Comparison of ENCODE assay signal across 8 cellular contexts in genomic region chr4:25234390-25235367, GRCh38. TPM values are rescaled to one million over a fixed set of nuclear protein-coding genes. Genes with fewer than 3 reads are reported as not detected.
DNase-seq lines count a peak whose midpoint lies in the region; ATAC-seq, FAIRE-seq and TF ChIP-seq lines count a peak whose summit lies in the region.

No MANE protein-coding gene starts in this region.

- intact Hi-C loops in CD4-positive, alpha-beta T cell (cut with DNase I, micrococcal nuclease) = loop anchor here (1.0 to 10.0 kb wide), 8 partner anchors 18 to 1640 kb away; partner anchors contain the start of genes ANAPC4 (in 1 of the 2), DHX15 (in 1 of the 2), SMIM20 (in 1 of the 2) and ZCCHC4 (in 1 of the 2)

- WGBS in H1 (ENCODE audit: extremely low coverage in 1 of 2, insufficient coverage in 1 of 2, insufficient read length in 1 of 2, insufficient replicate concordance in 2 of 2, low coverage in 1 of 2, low lambda C conversion rate in 2 of 2, missing lambda C conversion rate in 1 of 2), 2 experiments = 16% methylated on average over 38 of the region's 49 CpGs; no CpG with 5 or more reads in 1 of the 2 experiments

- no peaks in the 10 kb centered on the region for H3K27me3 Mint-ChIP-seq in CD4-positive, alpha-beta T cell
- no peaks in the 10 kb centered on the region for H3K27me3 Mint-ChIP-seq in activated CD4-positive, alpha-beta memory T cell treated with anti-CD3 and anti-CD28 coated beads, Interleukin-2, amount 10 ng/mL, durations not matched to agents 7 days and 5 days

- peak overlapping the region; percentile 88 for H3K27ac ChIP-seq in CD4-positive, alpha-beta T cell (ENCODE audit: low read depth, low read length)
- H3K27ac ChIP-seq in H1 (ENCODE audit: low read depth, low read length) = 0 out of 2 replicates have a peak overlapping the region, but pooled peaks have one; percentile 75

- no peaks in the 10 kb centered on the region; a peak in 1 of 7 replicates for H3K4me1 ChIP-seq in H1 (replicated peaks in 1 of 4; ENCODE audit: control insufficient read depth in 3 of 4, insufficient read depth in 4 of 4, low read length in 3 of 4)

- CTCF ChIA-PET in CD4-positive, alpha-beta T cell (lab: Charles Lee) = interaction anchor here (0.7 to 5.5 kb wide), 2 partner anchors 77 to 85 kb away, joined by 3 to 71 read pairs; partner anchors contain the start of gene ZCCHC4
- CTCF ChIA-PET in activated CD4-positive, alpha-beta memory T cell treated with anti-CD3 and anti-CD28 coated beads, Interleukin-2, amount 10 ng/mL, durations not matched to agents 7 days and 5 days (lab: Charles Lee) = interaction anchor here (0.6 to 6.6 kb wide), 12 partner anchors 19 to 143 kb away, joined by 3 to 70 read pairs (median 4); partner anchors contain the start of genes ANAPC4, SEPSECS and ZCCHC4
- CTCF ChIA-PET in H1 (lab: Charles Lee; ENCODE audit: partially characterized antibody) = interaction anchor here (0.6 to 2.3 kb wide), 13 partner anchors 12 to 132 kb away, joined by 3 to 8 read pairs (median 3); partner anchors contain the start of gene ZCCHC4

- no peak overlapping the region for H2BK12ac ChIP-seq in H1 (ENCODE audit: low read depth, low read length)

- no peak overlapping the region for H3K23ac ChIP-seq in H1 (ENCODE audit: insufficient read length)

- H3K23me2 ChIP-seq in H1 (ENCODE audit: low read depth, low read length) = peaks cover 10% of the 10 kb centered on the region; the same call in 1 of the 2 replicates

- no peak overlapping the region for H3K4ac ChIP-seq in H1 (replicated peaks; ENCODE audit: insufficient read length, low read depth, low read length)

- TF ChIP-seq EP300 in H1 (IDR thresholded peaks at IDR 0.05; ENCODE audit: borderline replicate concordance in 1 of 2, low read depth in 2 of 2, low read length in 2 of 2) = no peak

- TF ChIP-seq POLR2A in H1 (IDR thresholded peaks at IDR 0.05; ENCODE audit: control extremely low read depth in 1 of 2, low read depth in 2 of 2, low read length in 2 of 2) = no peak

- H3K9ac ChIP-seq in H1 (replicated peaks in 1 of 4; ENCODE audit: extremely low read depth in 1 of 4, low read depth in 3 of 4, low read length in 3 of 4) = peak overlapping the region; percentile 82 to 90 (median 86)

- no peak for TF ChIP-seq RAD21 in H1 (IDR thresholded peaks at IDR 0.05 in 1 of 2, conservative IDR thresholded peaks at IDR 0.05 in 1 of 2; ENCODE audit: low read depth in 2 of 2, low read length in 2 of 2)

- H2BK5ac ChIP-seq in H1 (ENCODE audit: low read depth, low read length) = peak overlapping the region; percentile 92; the same call in 1 of the 2 replicates

- peaks cover 0 to 33% of the 10 kb centered on the region in 2 experiments; a peak in 3 of 4 replicates for H3K79me2 ChIP-seq in H1 (ENCODE audit: control insufficient read depth in 1 of 2, insufficient read depth in 2 of 2, low read length in 2 of 2)

- ATAC-seq in CD4-positive, alpha-beta T cell (ENCODE audit: poor library complexity) = peak; percentile 51
- ATAC-seq in HG03378 (IDR thresholded peaks at IDR 0.05; ENCODE audit: unreplicated experiment) = peak; percentile 80

- peak overlapping the region; percentile 88; the same call in 1 of the 2 replicates for H4K8ac ChIP-seq in H1 (ENCODE audit: extremely low read depth, insufficient read depth, low read length)

- H4K5ac ChIP-seq in H1 (ENCODE audit: insufficient read length, low read depth, low read length) = no peak overlapping the region

- peak; percentile 70 for TF ChIP-seq CTCF in CD4-positive, alpha-beta T cell (IDR thresholded peaks at IDR 0.05)
- peak in 1 of 3 experiments; percentile 0; a peak in 1 of 4 replicates for TF ChIP-seq CTCF in H1 (IDR thresholded peaks at IDR 0.05; ENCODE audit: control extremely low read depth in 1 of 3, insufficient read depth in 1 of 3, low read depth in 1 of 3, low read length in 3 of 3)

- FAIRE-seq in H1 (lab: Jason Lieb, UNC) = no peak

- H2AK5ac ChIP-seq in H1 (ENCODE audit: low read depth, low read length) = no peak overlapping the region

- peaks cover 5% of the 10 kb centered on the region for H3K9me3 ChIP-seq in CD4-positive, alpha-beta T cell (ENCODE audit: control insufficient read depth, low read length)
- H3K9me3 ChIP-seq in H1 (ENCODE audit: insufficient read depth in 2 of 2, low read depth in 1 of 2, low read length in 1 of 2) = peaks cover 9 to 13% of the 10 kb centered on the region in 2 experiments

- no peak overlapping the region; the same call in 1 of the 2 replicates for H3K18ac ChIP-seq in H1 (ENCODE audit: extremely low read depth, low read length)

- H3K27me3 ChIP-seq in CD4-positive, alpha-beta T cell (ENCODE audit: control insufficient read depth, insufficient read depth, low read length) = no peaks in the 10 kb centered on the region
- no peaks in the 10 kb centered on the region; a peak in 2 of 7 replicates for H3K27me3 ChIP-seq in H1 (replicated peaks in 1 of 4; ENCODE audit: control insufficient read depth in 3 of 4, extremely low read depth in 1 of 4, insufficient read depth in 3 of 4, low read length in 3 of 4)

- no peak overlapping the region for H2BK15ac ChIP-seq in H1 (ENCODE audit: low read length)

- H2AFZ ChIP-seq in H1 (ENCODE audit: low read length) = peak overlapping the region; percentile 82; the same call in 1 of the 2 replicates

- POLR2A ChIA-PET in CD4-positive, alpha-beta T cell (lab: Charles Lee) = interaction anchor here (0.8 to 5.9 kb wide), 7 partner anchors 19 to 1349 kb away, joined by 3 to 80 read pairs (median 9); partner anchors contain the start of genes ANAPC4, SEPSECS and ZCCHC4
- POLR2A ChIA-PET in activated CD4-positive, alpha-beta memory T cell treated with anti-CD3 and anti-CD28 coated beads, Interleukin-2, amount 10 ng/mL, durations not matched to agents 7 days and 5 days (lab: Charles Lee) = interaction anchor here (0.9 to 5.6 kb wide), 20 partner anchors 12 to 1651 kb away, joined by 3 to 144 read pairs (median 5); partner anchors contain the start of genes ANAPC4, DHX15, SEPSECS and ZCCHC4
- POLR2A ChIA-PET in H1 (lab: Charles Lee; ENCODE audit: partially characterized antibody) = interaction anchor here (1.7 kb wide), 1 partner anchor 19 kb away, joined by 5 read pairs; no protein-coding TSS in a partner anchor

- H3K27ac Mint-ChIP-seq in CD4-positive, alpha-beta T cell = peak overlapping the region; percentile 91
- H3K27ac Mint-ChIP-seq in activated CD4-positive, alpha-beta memory T cell treated with anti-CD3 and anti-CD28 coated beads, Interleukin-2, amount 10 ng/mL, durations not matched to agents 7 days and 5 days = peak overlapping the region; percentile 97

- H4K20me1 ChIP-seq in H1 (replicated peaks in 1 of 2; ENCODE audit: control insufficient read depth in 1 of 2, insufficient read depth in 2 of 2, low read length in 2 of 2) = peaks cover 2% of the 10 kb centered on the region in 2 experiments

- peak overlapping the region; percentile 87 for H3K4me3 Mint-ChIP-seq in CD4-positive, alpha-beta T cell
- peak overlapping the region; percentile 96 for H3K4me3 Mint-ChIP-seq in activated CD4-positive, alpha-beta memory T cell treated with anti-CD3 and anti-CD28 coated beads, Interleukin-2, amount 10 ng/mL, durations not matched to agents 7 days and 5 days

- peak in 9 of 10 experiments; percentile 5 to 39 (median 14) for DNase-seq in CD4-positive, alpha-beta T cell
- DNase-seq in GM19240 (ENCODE audit: insufficient read length, low spot score) (peak; percentile 29), NCI-H748 treated with DMSO at 0.1 percent for 48 hours (lab: John Stamatoyannopoulos, UW) (peak; percentile 5), H1 (ENCODE audit: low read depth in 1 of 2, low spot score in 2 of 2) (peak in 1 of 2 experiments; percentile 75), medulla oblongata (ENCODE audit: extremely low spot score) (peak; percentile 79)
- DNase-seq in activated CD4-positive, alpha-beta memory T cell treated with anti-CD3 and anti-CD28 coated beads, Interleukin-2, amount 10 ng/mL, durations not matched to agents 7 days and 5 days = peak; percentile 48
- DNase-seq in stimulated activated naive CD4-positive, alpha-beta T cell (lab: John Stamatoyannopoulos, UW) = peak in 5 of 6 experiments; percentile 24 to 76 (median 58)

- no peaks in the 10 kb centered on the region for H3K9me3 Mint-ChIP-seq in CD4-positive, alpha-beta T cell
- H3K9me3 Mint-ChIP-seq in activated CD4-positive, alpha-beta memory T cell treated with anti-CD3 and anti-CD28 coated beads, Interleukin-2, amount 10 ng/mL, durations not matched to agents 7 days and 5 days = peaks cover 22% of the 10 kb centered on the region

- no peak overlapping the region for H2BK120ac ChIP-seq in H1 (replicated peaks; ENCODE audit: low read depth, low read length)

- H3K4me2 ChIP-seq in H1 (ENCODE audit: insufficient read depth in 1 of 2, low read depth in 2 of 2, low read length in 2 of 2) = peak overlapping the region; percentile 74 to 95

- H4K91ac ChIP-seq in H1 (replicated peaks; ENCODE audit: insufficient read length, low read length) = no peak overlapping the region

- peaks cover 41% of the 10 kb centered on the region for H3K4me1 Mint-ChIP-seq in CD4-positive, alpha-beta T cell (ENCODE audit: low read depth)
- H3K4me1 Mint-ChIP-seq in activated CD4-positive, alpha-beta memory T cell treated with anti-CD3 and anti-CD28 coated beads, Interleukin-2, amount 10 ng/mL, durations not matched to agents 7 days and 5 days = peaks cover 48% of the 10 kb centered on the region

- H2BK20ac ChIP-seq in H1 (ENCODE audit: low read length) = no peak overlapping the region

- peaks cover 0 to 2% (median 0%) of the 10 kb centered on the region in 4 experiments; a peak in 1 of 8 replicates for H3K36me3 ChIP-seq in H1 (ENCODE audit: control insufficient read depth in 2 of 4, insufficient read depth in 4 of 4, low read length in 3 of 4)

- peaks cover 31% of the 10 kb centered on the region for H3K36me3 Mint-ChIP-seq in CD4-positive, alpha-beta T cell (ENCODE audit: low read depth)
- H3K36me3 Mint-ChIP-seq in activated CD4-positive, alpha-beta memory T cell treated with anti-CD3 and anti-CD28 coated beads, Interleukin-2, amount 10 ng/mL, durations not matched to agents 7 days and 5 days (ENCODE audit: low read depth) = peaks cover 56% of the 10 kb centered on the region

- H3K14ac ChIP-seq in H1 (ENCODE audit: insufficient read length) = no peak overlapping the region

- H3K4me3 ChIP-seq in H1 (ENCODE audit: extremely low read depth in 1 of 4, insufficient read depth in 2 of 4, low read depth in 3 of 4, low read length in 4 of 4) = peak overlapping the region; percentile 82 to 98 (median 91)

- no peak overlapping the region for H3K56ac ChIP-seq in H1 (replicated peaks; ENCODE audit: insufficient read length, low read depth, low read length)

- no peaks in the 10 kb centered on the region for H3K79me1 ChIP-seq in H1 (ENCODE audit: low read depth, low read length)

RNA-seq across cellular contexts. Expression of gene PI4K2B, which starts 0.8 kb away (rescaled TPM):
- total RNA-seq in CD4-positive, alpha-beta T cell = 1 to 10 TPM; 7.0 to 7.2 TPM
- 10 to 100 TPM; 49.2 to 49.5 TPM for total RNA-seq in activated CD4-positive, alpha-beta memory T cell treated with anti-CD3 and anti-CD28 coated beads, Interleukin-2, amount 10 ng/mL, durations not matched to agents 7 days and 5 days
- total RNA-seq in H1 (2021; fragmentation: NEBNext Ultra II Directional; extraction: Animal tissue kit (Norgen Biotek cat#: 25700)) = 15.8 and 16.2 TPM in 2 replicates
- polyA plus RNA-seq in H1 (2011; rRNA removed) = 2.2 and 3.0 TPM in 2 replicates
- 6.2 TPM for polyA plus RNA-seq in H1 (2011; cell fraction: cytosol; rRNA removed)
- polyA plus RNA-seq in H1 (2011; cell fraction: nucleus; rRNA removed) = 2.3 TPM
- 3.1 to 6.9 TPM (median 3.8 TPM) in 4 replicates for polyA plus RNA-seq in H1 (2012, experiment 1 of 2)
- 1.3 TPM for polyA plus RNA-seq in H1 (2012, experiment 2 of 2)
- 8.0 TPM for polyA plus RNA-seq in H1 (2013, experiment 1 of 2)
- polyA plus RNA-seq in H1 (2013, experiment 2 of 2) = 8.0 TPM
- polyA minus RNA-seq in H1 (2011; rRNA and poly(A)+ RNA removed) = 2.4 and 2.6 TPM in 2 replicates
- polyA minus RNA-seq in H1 (2011; cell fraction: cytosol; rRNA and poly(A)+ RNA removed) = 4.3 TPM
- polyA minus RNA-seq in H1 (2011; cell fraction: nucleus; rRNA and poly(A)+ RNA removed) = 5.1 TPM
